ENCODE assay signal across 8 cellular contexts in the genomic region with DNA sequence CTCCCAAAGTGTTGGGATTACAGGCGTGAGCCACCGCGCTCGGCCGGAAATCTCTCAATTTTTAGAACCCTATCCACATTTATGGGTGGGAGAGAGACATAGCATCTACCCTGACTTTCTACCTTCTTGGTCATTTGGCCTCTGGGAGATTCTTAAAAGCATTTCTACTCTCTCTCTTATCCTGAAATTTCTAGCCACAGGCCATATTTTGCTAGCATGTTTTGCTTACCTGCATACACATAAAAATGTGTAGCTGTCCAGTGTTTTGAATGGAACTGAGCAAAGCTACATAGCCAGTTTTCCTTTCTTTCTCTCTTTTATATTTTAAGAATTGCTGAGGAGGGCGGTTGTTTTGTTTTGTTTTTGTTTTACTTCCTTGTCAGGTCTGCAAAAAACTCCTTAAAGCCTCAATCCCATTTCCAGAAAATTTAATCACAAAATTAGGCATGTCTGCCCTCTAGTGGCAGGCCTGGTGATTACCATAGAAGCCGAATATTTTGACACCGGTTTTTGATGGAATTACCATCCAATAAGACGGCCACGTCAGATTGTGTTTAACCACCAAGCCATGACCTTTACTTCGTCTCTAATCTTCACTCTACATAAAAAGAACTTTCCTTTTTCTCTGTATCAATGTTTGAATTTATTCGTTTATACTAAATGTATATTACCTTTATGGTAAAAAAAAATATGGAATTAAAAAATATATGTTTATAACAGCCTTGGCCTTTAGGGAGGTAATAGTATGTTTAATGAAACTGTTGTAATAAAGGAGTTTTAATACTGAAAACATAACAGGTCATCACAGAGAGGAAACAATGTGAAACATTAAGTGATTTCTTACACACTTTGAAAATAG. TPM values are rescaled to one million over a fixed set of nuclear protein-coding genes. Genes with fewer than 3 reads are reported as not detected.
DNase-seq lines count a peak whose midpoint lies in the region; ATAC-seq, FAIRE-seq and TF ChIP-seq lines count a peak whose summit lies in the region.

No MANE protein-coding gene starts in this region.

- no peaks in the 10 kb centered on the region for H3K9me3 ChIP-seq in Loucy (ENCODE audit: insufficient read depth, low read depth, low read length)

- no peaks in the 10 kb centered on the region for H3K36me3 ChIP-seq in Loucy (ENCODE audit: insufficient read depth, low read length)
- no peaks in the 10 kb centered on the region for H3K36me3 ChIP-seq in bronchial epithelial cell (ENCODE audit: control insufficient read depth, insufficient read depth, low read length)

- H3K4me3 ChIP-seq in Loucy (ENCODE audit: low read length, poor library complexity, severe bottlenecking), result no peak overlapping the region
- H3K4me3 ChIP-seq in bronchial epithelial cell (ENCODE audit: low read depth, low read length), result no peak overlapping the region

- H3K9ac ChIP-seq in Loucy (ENCODE audit: low read depth, low read length, poor library complexity, severe bottlenecking), result no peak overlapping the region

- ATAC-seq in GM21737 (IDR thresholded peaks at IDR 0.05; ENCODE audit: unreplicated experiment), result no peak

- H3K9me2 ChIP-seq in Loucy (replicated peaks; ENCODE audit: low read depth, low read length), result no peaks in the 10 kb centered on the region; the same call in 1 of the 2 replicates

- peak overlapping the region; percentile 77; the same call in 1 of the 2 replicates for H2AFZ ChIP-seq in Loucy (ENCODE audit: low read length)

- H3K27me3 ChIP-seq in Loucy (ENCODE audit: insufficient read depth, low read length, poor library complexity, severe bottlenecking) (no peaks in the 10 kb centered on the region), bronchial epithelial cell (ENCODE audit: control insufficient read depth, insufficient read depth, low read length) (no peaks in the 10 kb centered on the region)

- peak; percentile 42 for DNase-seq in A172 (ENCODE audit: low spot score)
- DNase-seq in GM10266 (ENCODE audit: extremely low spot score), result peak; percentile 45
- DNase-seq in SW480 (ENCODE audit: low spot score), result peak; percentile 33
- peak; percentile 37 for DNase-seq in bronchial epithelial cell (ENCODE audit: low read depth)
- peak; percentile 73 for DNase-seq in islet precursor cell
- peak; percentile 39 for DNase-seq in stimulated activated CD4-positive, alpha-beta T cell treated with anti-CD3 and anti-CD28 coated beads, Interleukin-4, amount 100 ng/mL, for 1 hour

- FAIRE-seq in bronchial epithelial cell (lab: Jason Lieb, UNC), result no peak

- H3K79me2 ChIP-seq in Loucy (ENCODE audit: insufficient read depth, low read length), result no peaks in the 10 kb centered on the region

- peak; percentile 83 for TF ChIP-seq CTCF in GM10266 (IDR thresholded peaks at IDR 0.05; ENCODE audit: control insufficient read depth, insufficient read depth, low read depth, missing control alignments)
- peak; percentile 92 for TF ChIP-seq CTCF in Loucy (conservative IDR thresholded peaks at IDR 0.05; ENCODE audit: low read length)
- peak; percentile 67 for TF ChIP-seq CTCF in bronchial epithelial cell (IDR thresholded peaks at IDR 0.05; ENCODE audit: insufficient read depth, low read length, severe bottlenecking)

- H3F3A ChIP-seq in Loucy (ENCODE audit: low read depth), result no peaks in the 10 kb centered on the region

- no peak overlapping the region for H3K4me2 ChIP-seq in Loucy (ENCODE audit: low read depth, low read length, poor library complexity, severe bottlenecking)

- H4K20me1 ChIP-seq in Loucy (ENCODE audit: insufficient read depth, low read length, poor library complexity, severe bottlenecking), result no peaks in the 10 kb centered on the region

- no peaks in the 10 kb centered on the region for H3K4me1 ChIP-seq in Loucy (ENCODE audit: insufficient read depth, low read length, poor library complexity, severe bottlenecking)

RNA-seq across cellular contexts. Expression of a gene that starts 34.4 kb away (rescaled TPM):
- total RNA-seq in A172 (2014; rRNA removed; shearing (Covaris generic)), result not detected in 2 replicates
- not detected in 2 replicates for total RNA-seq in bronchial epithelial cell
